19 cellular contexts compared by ENCODE assay signal in genomic region chr11:60995798-60996197, GRCh38. TPM values are rescaled to one million over a fixed set of nuclear protein-coding genes. Genes with fewer than 3 reads are reported as not detected.
DNase-seq lines count a peak whose midpoint lies in the region; ATAC-seq and TF ChIP-seq lines count a peak whose summit lies in the region.
"Had no signal": no experiment of that assay in that cellular context is flagged by ENCODE, and none has a peak within 500 bp of the region (broad histone marks: within the 10 kb centered on the region; RNA-seq: fewer than 3 reads in every experiment).

No MANE protein-coding gene starts in this region.

- no peaks in the 10 kb centered on the region for H3K27me3 Mint-ChIP-seq in activated T-cell treated with anti-CD3 and anti-CD28 coated beads, Interleukin-2, amount 50 U/mL, for 24 hours
- no peaks in the 10 kb centered on the region for H3K27me3 Mint-ChIP-seq in activated CD8-positive, alpha-beta T cell treated with anti-CD3 and anti-CD28 coated beads for 36 hours
- H3K27me3 Mint-ChIP-seq: stimulated activated naive B cell treated with anti-CD40 and anti-IgM and Interleukin-4, amounts not matched to agents 10 μg/mL and 1 μg/mL and 100 μg/mL, for 72 hours had no signal

- intact Hi-C loops in activated CD8-positive, alpha-beta T cell treated with anti-CD3 and anti-CD28 coated beads for 36 hours (cut with micrococcal nuclease): no loop called here

- H3K9me3 Mint-ChIP-seq in activated T-cell treated with anti-CD3 and anti-CD28 coated beads, Interleukin-2, amount 50 U/mL, for 24 hours: no peaks in the 10 kb centered on the region
- no peaks in the 10 kb centered on the region for H3K9me3 Mint-ChIP-seq in activated CD8-positive, alpha-beta T cell treated with anti-CD3 and anti-CD28 coated beads for 36 hours
- H3K9me3 Mint-ChIP-seq: stimulated activated naive B cell treated with anti-CD40 and anti-IgM and Interleukin-4, amounts not matched to agents 10 μg/mL and 1 μg/mL and 100 μg/mL, for 72 hours; WTC11 had no signal

- CTCF ChIA-PET in activated CD8-positive, alpha-beta T cell treated with anti-CD3 and anti-CD28 coated beads for 36 hours (lab: Charles Lee): interaction anchor here (1.3 to 2.0 kb wide), 4 partner anchors 8 to 26 kb away, joined by 3 to 5 read pairs (median 4); no protein-coding TSS in a partner anchor

- no peak for DNase-seq in activated T-cell treated with anti-CD3 and anti-CD28 coated beads, Interleukin-2, amount 50 U/mL, for 24 hours
- DNase-seq in activated T-cell treated with anti-CD3 and anti-CD28 coated beads for 4 hours (no peak), CD1c-positive myeloid dendritic cell (ENCODE audit: extremely low spot score) (peak; percentile 46), left lobe of liver (ENCODE audit: low spot score) (no peak), NCI-H2029 treated with DMSO at 0.1 percent for 48 hours (lab: John Stamatoyannopoulos, UW) (no peak), NCI-H2196 treated with DMSO at 0.1 percent for 48 hours (lab: John Stamatoyannopoulos, UW; ENCODE audit: unreplicated experiment) (no peak), HuH-7.5 (ENCODE audit: low spot score) (no peak)
- no peak for DNase-seq in activated CD8-positive, alpha-beta T cell treated with anti-CD3 and anti-CD28 coated beads for 36 hours
- DNase-seq: activated CD8-positive, alpha-beta memory T cell treated with anti-CD3 and anti-CD28 coated beads, Interleukin-2, amount 50 U/mL, for 4 hours; COR-L47; dorsolateral prefrontal cortex; gastrocnemius medialis; H7; IMR-90; NCI-H1694 treated with DMSO at 0.1 percent for 48 hours; stimulated activated CD4-positive, alpha-beta T cell treated with anti-CD3 and anti-CD28 coated beads, Interleukin-15, amount 100 ng/mL, for 24 hours; stimulated activated naive B cell treated with anti-CD40 and anti-IgM and Interleukin-4, amounts not matched to agents 10 μg/mL and 1 μg/mL and 100 μg/mL, for 72 hours; trophoblast cell had no signal

- H3K4me1 Mint-ChIP-seq in activated T-cell treated with anti-CD3 and anti-CD28 coated beads, Interleukin-2, amount 50 U/mL, for 24 hours (ENCODE audit: low read depth): peaks cover 80% of the 10 kb centered on the region
- peaks cover 68% of the 10 kb centered on the region for H3K4me1 Mint-ChIP-seq in activated CD8-positive, alpha-beta T cell treated with anti-CD3 and anti-CD28 coated beads for 36 hours (ENCODE audit: low read depth)
- H3K4me1 Mint-ChIP-seq: WTC11 had no signal

- POLR2A ChIA-PET in activated CD8-positive, alpha-beta T cell treated with anti-CD3 and anti-CD28 coated beads for 36 hours (lab: Charles Lee): interaction anchor here (0.6 to 1.9 kb wide), 6 partner anchors 8 to 116 kb away, joined by 3 to 6 read pairs (median 4); no protein-coding TSS in a partner anchor

- no peak for TF ChIP-seq CTCF in activated CD8-positive, alpha-beta T cell treated with anti-CD3 and anti-CD28 coated beads for 36 hours (IDR thresholded peaks at IDR 0.05)

- ATAC-seq in activated CD8-positive, alpha-beta T cell treated with anti-CD3 and anti-CD28 coated beads for 36 hours: no peak
- ATAC-seq in left lobe of liver: peak; percentile 26
- ATAC-seq: gastrocnemius medialis; stimulated activated naive B cell treated with anti-CD40 and anti-IgM and Interleukin-4, amounts not matched to agents 10 μg/mL and 1 μg/mL and 100 μg/mL, for 72 hours; WTC11 had no signal

- H3K36me3 Mint-ChIP-seq in activated T-cell treated with anti-CD3 and anti-CD28 coated beads, Interleukin-2, amount 50 U/mL, for 24 hours (ENCODE audit: low read depth): peaks cover 92% of the 10 kb centered on the region
- peaks cover 58% of the 10 kb centered on the region for H3K36me3 Mint-ChIP-seq in activated CD8-positive, alpha-beta T cell treated with anti-CD3 and anti-CD28 coated beads for 36 hours (ENCODE audit: low read depth)
- H3K36me3 Mint-ChIP-seq: WTC11 had no signal

- H3K4me3 Mint-ChIP-seq in activated T-cell treated with anti-CD3 and anti-CD28 coated beads, Interleukin-2, amount 50 U/mL, for 24 hours: peak overlapping the region; percentile 72
- H3K4me3 Mint-ChIP-seq in activated CD8-positive, alpha-beta T cell treated with anti-CD3 and anti-CD28 coated beads for 36 hours: no peak overlapping the region
- H3K4me3 Mint-ChIP-seq: stimulated activated naive B cell treated with anti-CD40 and anti-IgM and Interleukin-4, amounts not matched to agents 10 μg/mL and 1 μg/mL and 100 μg/mL, for 72 hours; WTC11 had no signal

- H3K27ac Mint-ChIP-seq in activated T-cell treated with anti-CD3 and anti-CD28 coated beads, Interleukin-2, amount 50 U/mL, for 24 hours: peak overlapping the region; percentile 94
- peak overlapping the region; percentile 92 for H3K27ac Mint-ChIP-seq in activated CD8-positive, alpha-beta T cell treated with anti-CD3 and anti-CD28 coated beads for 36 hours
- H3K27ac Mint-ChIP-seq: WTC11 had no signal

RNA-seq across cellular contexts. Expression of gene CD6, which starts 24.3 kb away (rescaled TPM):
- 100 to 1,000 TPM; 196 to 201 TPM for total RNA-seq in activated CD8-positive, alpha-beta T cell treated with anti-CD3 and anti-CD28 coated beads for 36 hours
- total RNA-seq in left lobe of liver: 0.83 TPM
- total RNA-seq: H7, IMR-90 had no signal

RNA-seq across cellular contexts. Expression of gene SLC15A3, which starts 43.8 kb away (rescaled TPM):
- 1 to 10 TPM; 3.9 to 4.7 TPM for total RNA-seq in activated CD8-positive, alpha-beta T cell treated with anti-CD3 and anti-CD28 coated beads for 36 hours
- total RNA-seq in left lobe of liver: 8.8 TPM

Comparison
In these comparisons a context has a peak if more than half of its experiments do, and no peak if none do; other contexts are left out.
1. RNA of gene CD6, which starts 24.3 kb away (total RNA-seq): 196 to 201 TPM in activated CD8-positive, alpha-beta T cell treated with anti-CD3 and anti-CD28 coated beads for 36 hours; 0.83 TPM in left lobe of liver (single experiment); every median in the first group is over 100 times any median in the second.